Comparison of ENCODE assay signal across 1 cellular context in genomic region chr13:26558912-26559485, GRCh38.
TF ChIP-seq lines count a peak whose summit lies in the region.

No MANE protein-coding gene starts in this region.

TF ChIP-seq in GM23338, 12 proteins besides CTCF, POLR2A, EP300 and RAD21 (continued from another document):
- TF ChIP-seq ZNF462 (CRISPR knock-in tag; IDR thresholded peaks at IDR 0.05) (no peak), ZNF114 (CRISPR knock-in tag; IDR thresholded peaks at IDR 0.05) (no peak), ZNF331 (CRISPR knock-in tag; IDR thresholded peaks at IDR 0.05; ENCODE audit: low read depth) (no peak), EZH2phosphoT487 (IDR thresholded peaks at IDR 0.05; ENCODE audit: unreplicated experiment) (no peak), ETS1 (IDR thresholded peaks at IDR 0.05) (no peak), JUNB (IDR thresholded peaks at IDR 0.05; ENCODE audit: unreplicated experiment) (no peak)
